Comparison of ENCODE assay signal across 1 cellular context in the genomic region with DNA sequence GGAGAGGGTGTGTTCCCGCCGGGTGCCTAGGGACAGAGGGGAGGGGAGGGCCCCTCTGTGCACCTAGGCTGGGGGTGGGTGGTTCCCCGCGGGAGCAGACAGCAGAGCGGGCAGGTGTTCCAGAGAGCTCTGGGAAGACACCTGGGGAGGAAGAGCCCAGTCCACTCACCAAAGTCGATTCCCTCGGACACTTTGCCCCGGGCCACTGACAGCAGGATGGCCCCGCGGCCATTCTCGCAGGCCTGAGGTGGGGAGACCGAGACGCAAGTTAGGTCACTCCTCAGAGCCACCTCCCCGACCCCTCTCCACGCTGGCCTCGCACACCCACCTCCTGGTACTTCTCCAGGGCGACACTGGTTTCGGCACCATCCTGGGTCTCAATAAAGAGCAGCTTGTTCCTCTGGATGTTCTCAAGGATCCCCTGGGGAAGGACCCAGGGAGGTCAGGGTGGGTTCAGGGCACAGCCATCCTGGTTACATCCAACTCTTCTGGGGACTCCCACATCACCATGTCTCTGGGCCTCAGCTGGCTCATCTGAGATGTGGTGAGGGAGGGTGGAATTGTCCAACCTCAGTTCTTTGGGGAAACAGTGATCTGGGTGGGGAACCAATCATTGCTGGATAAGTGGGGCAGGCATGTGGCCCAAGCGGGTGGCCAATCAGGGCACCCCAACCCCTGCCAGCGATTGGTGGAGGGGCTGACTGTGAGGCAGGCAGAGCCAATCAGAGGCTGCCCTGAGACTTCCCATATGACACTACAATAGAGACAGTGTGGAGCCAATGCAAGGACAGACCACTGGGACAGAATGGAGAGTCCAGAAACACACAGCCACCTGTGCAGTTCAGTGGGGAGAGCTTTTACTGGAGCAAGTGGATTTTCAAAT.
TF ChIP-seq lines count a peak whose summit lies in the region.

No MANE protein-coding gene starts in this region.

TF ChIP-seq in WTC11, 78 proteins besides CTCF, POLR2A, EP300 and RAD21:
- TF ChIP-seq, protein P1, sequence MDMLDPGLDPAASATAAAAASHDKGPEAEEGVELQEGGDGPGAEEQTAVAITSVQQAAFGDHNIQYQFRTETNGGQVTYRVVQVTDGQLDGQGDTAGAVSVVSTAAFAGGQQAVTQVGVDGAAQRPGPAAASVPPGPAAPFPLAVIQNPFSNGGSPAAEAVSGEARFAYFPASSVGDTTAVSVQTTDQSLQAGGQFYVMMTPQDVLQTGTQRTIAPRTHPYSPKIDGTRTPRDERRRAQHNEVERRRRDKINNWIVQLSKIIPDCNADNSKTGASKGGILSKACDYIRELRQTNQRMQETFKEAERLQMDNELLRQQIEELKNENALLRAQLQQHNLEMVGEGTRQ (CRISPR knock-in tag; IDR thresholded peaks at IDR 0.05), result no peak
- TF ChIP-seq ZNF396 (CRISPR knock-in tag; IDR thresholded peaks at IDR 0.05; ENCODE audit: borderline replicate concordance) (no peak), TEAD1 (CRISPR knock-in tag; IDR thresholded peaks at IDR 0.05) (no peak), ZNF416 (CRISPR knock-in tag; IDR thresholded peaks at IDR 0.05) (no peak), ZMAT4 (CRISPR knock-in tag; IDR thresholded peaks at IDR 0.05) (no peak), JUN (CRISPR knock-in tag; IDR thresholded peaks at IDR 0.05) (no peak), PRDM15 (CRISPR knock-in tag; IDR thresholded peaks at IDR 0.05) (no peak), ATF1 (CRISPR knock-in tag; IDR thresholded peaks at IDR 0.05) (no peak), TEAD4 (CRISPR knock-in tag; IDR thresholded peaks at IDR 0.05) (no peak), KAT7 (CRISPR knock-in tag; IDR thresholded peaks at IDR 0.05; ENCODE audit: borderline replicate concordance) (no peak)
- TF ChIP-seq, protein P2, sequence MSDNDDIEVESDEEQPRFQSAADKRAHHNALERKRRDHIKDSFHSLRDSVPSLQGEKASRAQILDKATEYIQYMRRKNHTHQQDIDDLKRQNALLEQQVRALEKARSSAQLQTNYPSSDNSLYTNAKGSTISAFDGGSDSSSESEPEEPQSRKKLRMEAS (CRISPR knock-in tag; IDR thresholded peaks at IDR 0.05), result no peak
- TF ChIP-seq, protein P3, sequence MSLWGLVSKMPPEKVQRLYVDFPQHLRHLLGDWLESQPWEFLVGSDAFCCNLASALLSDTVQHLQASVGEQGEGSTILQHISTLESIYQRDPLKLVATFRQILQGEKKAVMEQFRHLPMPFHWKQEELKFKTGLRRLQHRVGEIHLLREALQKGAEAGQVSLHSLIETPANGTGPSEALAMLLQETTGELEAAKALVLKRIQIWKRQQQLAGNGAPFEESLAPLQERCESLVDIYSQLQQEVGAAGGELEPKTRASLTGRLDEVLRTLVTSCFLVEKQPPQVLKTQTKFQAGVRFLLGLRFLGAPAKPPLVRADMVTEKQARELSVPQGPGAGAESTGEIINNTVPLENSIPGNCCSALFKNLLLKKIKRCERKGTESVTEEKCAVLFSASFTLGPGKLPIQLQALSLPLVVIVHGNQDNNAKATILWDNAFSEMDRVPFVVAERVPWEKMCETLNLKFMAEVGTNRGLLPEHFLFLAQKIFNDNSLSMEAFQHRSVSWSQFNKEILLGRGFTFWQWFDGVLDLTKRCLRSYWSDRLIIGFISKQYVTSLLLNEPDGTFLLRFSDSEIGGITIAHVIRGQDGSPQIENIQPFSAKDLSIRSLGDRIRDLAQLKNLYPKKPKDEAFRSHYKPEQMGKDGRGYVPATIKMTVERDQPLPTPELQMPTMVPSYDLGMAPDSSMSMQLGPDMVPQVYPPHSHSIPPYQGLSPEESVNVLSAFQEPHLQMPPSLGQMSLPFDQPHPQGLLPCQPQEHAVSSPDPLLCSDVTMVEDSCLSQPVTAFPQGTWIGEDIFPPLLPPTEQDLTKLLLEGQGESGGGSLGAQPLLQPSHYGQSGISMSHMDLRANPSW (CRISPR knock-in tag; conservative IDR thresholded peaks at IDR 0.05; ENCODE audit: low read depth), result no peak
- TF ChIP-seq, protein P4, sequence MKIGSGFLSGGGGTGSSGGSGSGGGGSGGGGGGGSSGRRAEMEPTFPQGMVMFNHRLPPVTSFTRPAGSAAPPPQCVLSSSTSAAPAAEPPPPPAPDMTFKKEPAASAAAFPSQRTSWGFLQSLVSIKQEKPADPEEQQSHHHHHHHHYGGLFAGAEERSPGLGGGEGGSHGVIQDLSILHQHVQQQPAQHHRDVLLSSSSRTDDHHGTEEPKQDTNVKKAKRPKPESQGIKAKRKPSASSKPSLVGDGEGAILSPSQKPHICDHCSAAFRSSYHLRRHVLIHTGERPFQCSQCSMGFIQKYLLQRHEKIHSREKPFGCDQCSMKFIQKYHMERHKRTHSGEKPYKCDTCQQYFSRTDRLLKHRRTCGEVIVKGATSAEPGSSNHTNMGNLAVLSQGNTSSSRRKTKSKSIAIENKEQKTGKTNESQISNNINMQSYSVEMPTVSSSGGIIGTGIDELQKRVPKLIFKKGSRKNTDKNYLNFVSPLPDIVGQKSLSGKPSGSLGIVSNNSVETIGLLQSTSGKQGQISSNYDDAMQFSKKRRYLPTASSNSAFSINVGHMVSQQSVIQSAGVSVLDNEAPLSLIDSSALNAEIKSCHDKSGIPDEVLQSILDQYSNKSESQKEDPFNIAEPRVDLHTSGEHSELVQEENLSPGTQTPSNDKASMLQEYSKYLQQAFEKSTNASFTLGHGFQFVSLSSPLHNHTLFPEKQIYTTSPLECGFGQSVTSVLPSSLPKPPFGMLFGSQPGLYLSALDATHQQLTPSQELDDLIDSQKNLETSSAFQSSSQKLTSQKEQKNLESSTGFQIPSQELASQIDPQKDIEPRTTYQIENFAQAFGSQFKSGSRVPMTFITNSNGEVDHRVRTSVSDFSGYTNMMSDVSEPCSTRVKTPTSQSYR (CRISPR knock-in tag; IDR thresholded peaks at IDR 0.05), result no peak
